In the genomic region with DNA sequence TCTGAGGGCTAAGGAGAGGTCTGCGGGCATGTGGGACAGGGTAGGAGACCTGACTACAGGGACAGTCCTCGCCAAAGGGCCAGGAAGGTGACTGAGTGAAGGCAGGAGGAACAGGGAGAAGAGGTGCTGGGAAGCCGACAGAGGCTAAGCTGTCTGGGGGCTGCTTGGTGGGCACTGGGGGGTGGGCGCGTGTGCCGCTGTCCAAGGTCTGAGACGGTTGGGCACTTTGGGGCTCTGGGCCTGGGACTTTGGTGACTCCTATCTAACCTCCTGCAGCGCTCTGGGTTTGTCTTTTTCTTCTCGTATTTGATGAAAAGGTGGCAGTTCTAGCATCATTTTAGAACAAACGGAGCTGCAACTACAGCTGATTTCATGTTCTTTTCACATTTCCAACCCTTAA, we compare ENCODE assay signal across 18 cellular contexts.
"Had no signal": no experiment of that assay in that cellular context is flagged by ENCODE, and none has a peak within 500 bp of the region (broad histone marks: within the 10 kb centered on the region; RNA-seq: fewer than 3 reads in every experiment).

No MANE protein-coding gene starts in this region.

- DNase-seq: cortex of kidney; dorsolateral prefrontal cortex; effector CD8-positive, alpha-beta T cell; heart right ventricle; hypothalamus; islet precursor cell; left ventricle myocardium inferior; lower lobe of right lung; midbrain; stimulated activated CD4-positive, alpha-beta T cell treated with anti-CD3 and anti-CD28 coated beads, Interleukin-12 subunit alpha, Interleukin-12 subunit beta, amount 100 ng/mL, for 4 hours; stimulated activated naive CD4-positive, alpha-beta T cell; stomach; substantia nigra; transverse colon had no signal

- H3K27ac ChIP-seq: dorsolateral prefrontal cortex, heart right ventricle, left ventricle myocardium inferior, lower lobe of right lung, stomach, thoracic aorta, transverse colon had no signal

- H3K9me3 ChIP-seq: heart right ventricle, left ventricle myocardium inferior, lower lobe of right lung, stomach, thoracic aorta, transverse colon had no signal

- H3K4me3 ChIP-seq: dorsolateral prefrontal cortex, heart right ventricle, left ventricle myocardium inferior, lower lobe of right lung, stomach, thoracic aorta, transverse colon had no signal

- H3K36me3 ChIP-seq: left ventricle myocardium inferior, lower lobe of right lung, stomach, thoracic aorta, transverse colon had no signal

- H3K27me3 ChIP-seq: dorsolateral prefrontal cortex, transverse colon had no signal

- H3K4me1 ChIP-seq: lower lobe of right lung, stomach, transverse colon had no signal

- ATAC-seq: esophagus mucosa; heart right ventricle; lower lobe of right lung; natural killer cell treated with Interleukin-12 subunit alpha and Interleukin-12 subunit beta and Interleukin-15 and Interleukin-18, amount 100 ng/mL, for 72 hours; sciatic nerve had no signal
